19 cellular contexts compared by ENCODE assay signal in the genomic region with DNA sequence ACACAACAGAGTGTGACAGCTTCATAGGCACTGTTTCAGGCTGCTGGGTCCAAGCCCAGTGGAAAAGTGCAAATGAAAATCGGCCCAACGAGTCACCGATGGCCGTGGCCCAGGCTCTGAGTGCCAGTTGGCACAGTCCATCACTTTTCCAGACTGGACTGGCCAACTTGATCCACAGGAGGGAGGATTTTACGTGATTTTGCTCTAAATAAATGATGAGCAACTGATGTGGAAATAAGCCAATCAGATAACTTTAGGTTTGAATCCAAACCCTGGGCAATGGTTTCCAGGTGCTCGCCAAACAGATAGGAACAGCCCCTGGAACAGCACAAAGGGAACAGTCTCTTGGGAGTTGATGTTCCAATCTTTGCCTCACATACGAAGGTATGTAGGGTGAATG.
DNase-seq lines count a peak whose midpoint lies in the region; ATAC-seq and TF ChIP-seq lines count a peak whose summit lies in the region.
"Had no signal": no experiment of that assay in that cellular context is flagged by ENCODE, and none has a peak within 500 bp of the region (broad histone marks: within the 10 kb centered on the region; RNA-seq: fewer than 3 reads in every experiment).

No MANE protein-coding gene starts in this region.

- H3K4me1 Mint-ChIP-seq in HFFc6 (ENCODE audit: low read depth) (peaks cover 15% of the 10 kb centered on the region), immature natural killer cell (no peaks in the 10 kb centered on the region)
- H3K4me1 Mint-ChIP-seq: activated B cell treated with CpG ODN at 0.5 μM for 24 hours; activated naive CD4-positive, alpha-beta T cell treated with anti-CD3 and anti-CD28 coated beads, Interleukin-2, amount 10 ng/mL, durations not matched to agents 7 days and 5 days had no signal

- no peak overlapping the region for H2BK120ac ChIP-seq in mesendoderm (ENCODE audit: low read depth, low read length)

- H3K36me3 Mint-ChIP-seq in HFFc6 (ENCODE audit: low read depth) (0 out of 2 replicates have a peak, but pooled peaks cover 4% of the 10 kb centered on the region), immature natural killer cell (no peaks in the 10 kb centered on the region)
- H3K36me3 Mint-ChIP-seq: activated naive CD4-positive, alpha-beta T cell treated with anti-CD3 and anti-CD28 coated beads, Interleukin-2, amount 10 ng/mL, durations not matched to agents 7 days and 5 days had no signal

- H3K9me3 Mint-ChIP-seq in HFFc6 (no peaks in the 10 kb centered on the region), immature natural killer cell (no peaks in the 10 kb centered on the region)
- H3K9me3 Mint-ChIP-seq: activated B cell treated with CpG ODN at 0.5 μM for 24 hours; CD4-positive, alpha-beta T cell; stimulated activated naive CD8-positive, alpha-beta T cell treated with anti-CD3 and anti-CD28 coated beads, Interleukin-15, Interleukin-2, amounts not matched to agents 100 ng/mL and 50 ng/mL, for 24 hours had no signal

- no peaks in the 10 kb centered on the region for H3K79me1 ChIP-seq in mesendoderm (ENCODE audit: low read length)

- intact Hi-C loops in heart right ventricle (cut with DNase I): no loop called here
- intact Hi-C loops in tibial artery (cut with DNase I; ENCODE audit: low total_unique reads): no loop called here

- H3K9me3 ChIP-seq in adipocyte (ENCODE audit: control insufficient read depth, low read length): no peaks in the 10 kb centered on the region
- H3K9me3 ChIP-seq in heart right ventricle: no peaks in the 10 kb centered on the region
- no peaks in the 10 kb centered on the region for H3K9me3 ChIP-seq in tibial artery
- H3K9me3 ChIP-seq: HAP-1 had no signal

- H3K4me3 ChIP-seq in adipocyte (ENCODE audit: low read length) (peak overlapping the region; percentile 22), heart right ventricle (no peak overlapping the region), tibial artery (no peak overlapping the region), mesendoderm (ENCODE audit: low read length) (no peak overlapping the region)
- H3K4me3 ChIP-seq: HAP-1 had no signal

- peak in 5 of 8 donors; percentile 30 to 77 (median 47) for ATAC-seq in heart right ventricle
- no peak for ATAC-seq in HG02798 (IDR thresholded peaks at IDR 0.05; ENCODE audit: poor library complexity, unreplicated experiment)

- H2AK5ac ChIP-seq in mesendoderm (ENCODE audit: low read length): no peak overlapping the region

- H3K4me1 ChIP-seq in adipocyte (ENCODE audit: control insufficient read depth, insufficient read depth, low read length) (peaks cover 30% of the 10 kb centered on the region), heart right ventricle (peaks cover 0 to 29% (median 11%) of the 10 kb centered on the region in 9 donors), tibial artery (peaks cover 0 to 44% (median 32%) of the 10 kb centered on the region in 4 donors), mesendoderm (ENCODE audit: control insufficient read depth, low read depth, low read length) (no peaks in the 10 kb centered on the region)
- H3K4me1 ChIP-seq: HAP-1, parathyroid adenoma had no signal

- peak; percentile 2 for DNase-seq in HFFc6
- no peak for DNase-seq in adipocyte (ENCODE audit: low read depth)
- DNase-seq in heart right ventricle: peak in 1 of 2 donors; percentile 58
- DNase-seq in tibial artery: peak; percentile 68 to 91
- DNase-seq in immature natural killer cell: no peak
- DNase-seq in NCI-H1048 (lab: John Stamatoyannopoulos, UW): no peak
- DNase-seq in mesendoderm: no peak
- DNase-seq: activated B cell treated with CpG ODN at 0.5 μM for 24 hours; activated naive CD4-positive, alpha-beta T cell treated with anti-CD3 and anti-CD28 coated beads, Interleukin-2, amount 10 ng/mL, durations not matched to agents 7 days and 5 days; CD4-positive, alpha-beta T cell; DND-41; kidney; NCI-H1417 treated with DMSO at 0.1 percent for 48 hours; NCI-H2227 treated with DMSO at 0.1 percent for 48 hours; stimulated activated CD4-positive, alpha-beta T cell treated with anti-CD3 and anti-CD28 coated beads, Interleukin-12 subunit alpha, Interleukin-12 subunit beta, amount 100 ng/mL, for 4 hours had no signal

- H3K27ac Mint-ChIP-seq in HFFc6: no peak overlapping the region
- H3K27ac Mint-ChIP-seq in immature natural killer cell: no peak overlapping the region
- H3K27ac Mint-ChIP-seq: activated B cell treated with CpG ODN at 0.5 μM for 24 hours; activated naive CD4-positive, alpha-beta T cell treated with anti-CD3 and anti-CD28 coated beads, Interleukin-2, amount 10 ng/mL, durations not matched to agents 7 days and 5 days; CD4-positive, alpha-beta T cell; stimulated activated naive CD8-positive, alpha-beta T cell treated with anti-CD3 and anti-CD28 coated beads, Interleukin-15, Interleukin-2, amounts not matched to agents 100 ng/mL and 50 ng/mL, for 24 hours had no signal

- H3K27me3 Mint-ChIP-seq in HFFc6 (ENCODE audit: insufficient read depth) (peaks cover 27% of the 10 kb centered on the region), immature natural killer cell (ENCODE audit: low read depth in 3 of 3) (peaks cover 0 to 16% (median 7%) of the 10 kb centered on the region in 3 donors)

- H3K27ac ChIP-seq in heart right ventricle: no peak overlapping the region
- peak overlapping the region; percentile 54 to 60 for H3K27ac ChIP-seq in tibial artery
- H3K27ac ChIP-seq in mesendoderm (ENCODE audit: low read depth, low read length): no peak overlapping the region
- H3K27ac ChIP-seq: parathyroid adenoma had no signal

- H3K4ac ChIP-seq in mesendoderm (ENCODE audit: low read depth, low read length): no peak overlapping the region

- H2BK15ac ChIP-seq in mesendoderm (replicated peaks; ENCODE audit: low read depth): no peak overlapping the region

- no peak overlapping the region for H3K23ac ChIP-seq in mesendoderm (ENCODE audit: low read length)

- H4K5ac ChIP-seq in mesendoderm (ENCODE audit: low read length): no peak overlapping the region

- H3K36me3 ChIP-seq in adipocyte (ENCODE audit: control insufficient read depth, insufficient read depth, low read length, severe bottlenecking) (no peaks in the 10 kb centered on the region), heart right ventricle (no peaks in the 10 kb centered on the region), tibial artery (no peaks in the 10 kb centered on the region), mesendoderm (ENCODE audit: control insufficient read depth, insufficient read depth, low read length) (no peaks in the 10 kb centered on the region)
- H3K36me3 ChIP-seq: HAP-1 had no signal

- no peak overlapping the region for H3K4me2 ChIP-seq in mesendoderm (ENCODE audit: low read length)

- TF ChIP-seq CTCF in HFFc6 (IDR thresholded peaks at IDR 0.05) (no peak), heart right ventricle (IDR thresholded peaks at IDR 0.05) (no peak), tibial artery (IDR thresholded peaks at IDR 0.05) (peak; percentile 13 to 14)

- H3K56ac ChIP-seq in mesendoderm (ENCODE audit: low read length): no peak overlapping the region

- no peaks in the 10 kb centered on the region for H3K79me2 ChIP-seq in mesendoderm (ENCODE audit: control insufficient read depth, insufficient read depth, low read length)
- H3K79me2 ChIP-seq: parathyroid adenoma had no signal

- H3K4me3 Mint-ChIP-seq in HFFc6 (no peak overlapping the region), immature natural killer cell (no peak overlapping the region)
- H3K4me3 Mint-ChIP-seq: activated B cell treated with CpG ODN at 0.5 μM for 24 hours; activated naive CD4-positive, alpha-beta T cell treated with anti-CD3 and anti-CD28 coated beads, Interleukin-2, amount 10 ng/mL, durations not matched to agents 7 days and 5 days; CD4-positive, alpha-beta T cell; stimulated activated naive CD8-positive, alpha-beta T cell treated with anti-CD3 and anti-CD28 coated beads, Interleukin-15, Interleukin-2, amounts not matched to agents 100 ng/mL and 50 ng/mL, for 24 hours had no signal

- H2BK5ac ChIP-seq in mesendoderm (ENCODE audit: low read length): no peak overlapping the region

- 43 to 64% methylated on average over 7 of the region's 7 CpGs for WGBS in heart right ventricle, 2 donors
- WGBS in mesendoderm (ENCODE audit: extremely low coverage, insufficient coverage, low lambda C conversion rate): no CpG with 5 or more reads among the region's 7 CpGs

- H3K27me3 ChIP-seq in adipocyte (replicated peaks; ENCODE audit: control insufficient read depth, insufficient read depth, low read length): no peaks in the 10 kb centered on the region
- H3K27me3 ChIP-seq in heart right ventricle: peaks cover 0 to 5% (median 0%) of the 10 kb centered on the region in 7 donors
- H3K27me3 ChIP-seq in tibial artery: no peaks in the 10 kb centered on the region
- H3K27me3 ChIP-seq in mesendoderm (ENCODE audit: insufficient read depth, low read length, poor library complexity): no peaks in the 10 kb centered on the region

- no peak overlapping the region for H3K9ac ChIP-seq in adipocyte (ENCODE audit: low read length)
- no peak overlapping the region for H3K9ac ChIP-seq in mesendoderm (ENCODE audit: low read length)
- H3K9ac ChIP-seq: parathyroid adenoma had no signal

- H3K18ac ChIP-seq in mesendoderm (ENCODE audit: low read length): no peak overlapping the region

- H4K8ac ChIP-seq in mesendoderm (ENCODE audit: low read depth, low read length): no peak overlapping the region

Comparison
In these comparisons a context has a peak if more than half of its experiments do, and no peak if none do; other contexts are left out.
1. DNase-seq: peak in HFFc6 (single experiment) and tibial artery (2 of 2); none in adipocyte (single experiment), immature natural killer cell (0 of 3), NCI-H1048 (single experiment) and mesendoderm (single experiment).
2. CTCF ChIP-seq: peak in tibial artery (2 of 2); none in HFFc6 (single experiment) and heart right ventricle (0 of 9).
3. H3K27ac ChIP-seq: peak in tibial artery (2 of 2); none in heart right ventricle (0 of 10) and mesendoderm (single experiment).